ENCODE assay signal across 25 cellular contexts in the genomic region with DNA sequence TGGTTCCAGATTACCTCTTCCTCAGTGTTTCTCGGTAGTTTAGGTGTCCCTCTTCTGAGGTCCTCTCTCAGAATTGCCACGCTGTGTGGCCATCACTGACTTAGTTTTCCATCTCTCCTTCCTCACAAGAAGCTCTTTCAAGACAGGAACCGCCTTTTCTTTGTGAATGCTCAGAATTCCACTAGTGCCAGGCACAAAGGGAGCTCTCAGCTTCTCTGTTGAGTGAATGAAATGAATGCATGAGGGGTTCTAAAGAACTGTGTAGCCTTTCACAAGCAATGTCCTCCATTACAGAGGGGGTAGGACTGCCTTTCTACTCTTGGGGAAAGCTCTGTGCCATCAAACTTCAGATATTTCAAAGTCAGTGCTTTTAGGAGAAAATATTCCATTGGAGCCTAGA.
"Had no signal": no experiment of that assay in that cellular context is flagged by ENCODE, and none has a peak within 500 bp of the region (broad histone marks: within the 10 kb centered on the region; RNA-seq: fewer than 3 reads in every experiment).

No MANE protein-coding gene starts in this region.

- H3K27me3 Mint-ChIP-seq: activated CD4-positive, alpha-beta memory T cell treated with anti-CD3 and anti-CD28 coated beads for 36 hours; activated CD4-positive, alpha-beta T cell treated with anti-CD3 and anti-CD28 coated beads, Interleukin-2, amount 10 ng/mL, durations not matched to agents 7 days and 5 days; activated naive CD8-positive, alpha-beta T cell treated with anti-CD3 and anti-CD28 coated beads, Interleukin-2, amount 50 U/mL, for 24 hours; T-helper 17 cell had no signal

- H3K4me3 ChIP-seq: ascending aorta, body of pancreas, PC-9 had no signal

- DNase-seq: activated CD4-positive, alpha-beta memory T cell treated with anti-CD3 and anti-CD28 coated beads for 36 hours; activated CD4-positive, alpha-beta T cell treated with anti-CD3 and anti-CD28 coated beads, Interleukin-2, amount 10 ng/mL, durations not matched to agents 7 days and 5 days; activated CD4-positive, CD25-positive, alpha-beta regulatory T cell; activated CD8-positive, alpha-beta memory T cell treated with anti-CD3 and anti-CD28 coated beads for 24 hours; activated effector memory CD4-positive, alpha-beta T cell treated with anti-CD3 and anti-CD28 coated beads, Interleukin-2, amount 50 U/mL, for 16 hours; activated naive CD4-positive, alpha-beta T cell treated with Interleukin-2 at 50 U/mL for 16 hours; activated naive CD8-positive, alpha-beta T cell treated with anti-CD3 and anti-CD28 coated beads, Interleukin-2, amount 50 U/mL, for 24 hours; activated T-cell treated with anti-CD3 and anti-CD28 coated beads, Interleukin-2, amount 50 U/mL, for 4 hours; amniotic stem cell; body of pancreas; central memory CD4-positive, alpha-beta T cell; MM.1S; NCI-H1105 treated with DMSO at 0.1 percent for 48 hours; NCI-H1436 treated with DMSO at 0.1 percent for 48 hours; NCI-H187; NCI-H2081; NCI-H510A treated with DMSO at 0.1 percent for 48 hours; NCI-H69; NK-92 treated with Interleukin-12 subunit alpha and Interleukin-12 subunit beta, amount 100 ng/mL, for 24 hours; SHP77 treated with DMSO at 0.1 percent for 48 hours; T-helper 17 cell; T-helper 9 cell had no signal

- H3K36me3 Mint-ChIP-seq: activated CD4-positive, alpha-beta memory T cell treated with anti-CD3 and anti-CD28 coated beads for 36 hours; activated naive CD4-positive, alpha-beta T cell treated with anti-CD3 and anti-CD28 coated beads, Interleukin-2, amount 50 U/mL, for 72 hours had no signal

- H3K4me3 Mint-ChIP-seq: activated CD4-positive, alpha-beta memory T cell treated with anti-CD3 and anti-CD28 coated beads for 36 hours; activated CD4-positive, alpha-beta T cell treated with anti-CD3 and anti-CD28 coated beads, Interleukin-2, amount 10 ng/mL, durations not matched to agents 7 days and 5 days; activated naive CD8-positive, alpha-beta T cell treated with anti-CD3 and anti-CD28 coated beads, Interleukin-2, amount 50 U/mL, for 24 hours; activated T-cell treated with anti-CD3 and anti-CD28 coated beads, Interleukin-2, amount 50 U/mL, for 4 hours; T-helper 17 cell had no signal

- H3K9me3 ChIP-seq: ascending aorta, body of pancreas had no signal

- H3K27ac Mint-ChIP-seq: activated CD4-positive, alpha-beta memory T cell treated with anti-CD3 and anti-CD28 coated beads for 36 hours; activated CD4-positive, alpha-beta T cell treated with anti-CD3 and anti-CD28 coated beads, Interleukin-2, amount 10 ng/mL, durations not matched to agents 7 days and 5 days; activated naive CD4-positive, alpha-beta T cell treated with anti-CD3 and anti-CD28 coated beads, Interleukin-2, amount 50 U/mL, for 72 hours; activated naive CD8-positive, alpha-beta T cell treated with anti-CD3 and anti-CD28 coated beads, Interleukin-2, amount 50 U/mL, for 24 hours; T-helper 17 cell had no signal

- H3K27me3 ChIP-seq: ascending aorta, body of pancreas had no signal

- H2AFZ ChIP-seq: PC-9 had no signal

- H3K4me2 ChIP-seq: PC-9 had no signal

- ATAC-seq: activated naive CD4-positive, alpha-beta T cell treated with anti-CD3 and anti-CD28 coated beads, Interleukin-2, amount 50 U/mL, for 72 hours; activated naive CD8-positive, alpha-beta T cell treated with anti-CD3 and anti-CD28 coated beads, Interleukin-2, amount 50 U/mL, for 24 hours; activated T-cell treated with anti-CD3 and anti-CD28 coated beads, Interleukin-2, amount 50 U/mL, for 4 hours; body of pancreas; T-helper 17 cell had no signal

- H3K36me3 ChIP-seq: ascending aorta had no signal

- H3K27ac ChIP-seq: ascending aorta, body of pancreas, PC-9 had no signal

- H3K4me1 Mint-ChIP-seq: activated CD4-positive, alpha-beta T cell treated with anti-CD3 and anti-CD28 coated beads, Interleukin-2, amount 10 ng/mL, durations not matched to agents 7 days and 5 days; activated naive CD8-positive, alpha-beta T cell treated with anti-CD3 and anti-CD28 coated beads, Interleukin-2, amount 50 U/mL, for 24 hours; T-helper 17 cell had no signal

- H3K9me3 Mint-ChIP-seq: activated CD4-positive, alpha-beta T cell treated with anti-CD3 and anti-CD28 coated beads, Interleukin-2, amount 10 ng/mL, durations not matched to agents 7 days and 5 days had no signal

- H3K4me1 ChIP-seq: ascending aorta, body of pancreas had no signal
